In genomic region chr9:105098370-105098769, GRCh38 we compare ENCODE assay signal across 11 cellular contexts.
DNase-seq lines count a peak whose midpoint lies in the region; ATAC-seq and TF ChIP-seq lines count a peak whose summit lies in the region.
"Had no signal": no experiment of that assay in that cellular context is flagged by ENCODE, and none has a peak within 500 bp of the region (broad histone marks: within the 10 kb centered on the region; RNA-seq: fewer than 3 reads in every experiment).

No MANE protein-coding gene starts in this region.

- DNase-seq in NCI-H69 (lab: John Stamatoyannopoulos, UW) (peak; percentile 56), memory B cell (ENCODE audit: low spot score in 2 of 2) (no peak), globus pallidus (ENCODE audit: low spot score) (no peak)
- DNase-seq: BE2C; CD4-positive, alpha-beta memory T cell; DMS79; Karpas-422 had no signal

- H3K36me3 Mint-ChIP-seq in memory B cell, result no peaks in the 10 kb centered on the region
- H3K36me3 Mint-ChIP-seq: CD4-positive, alpha-beta memory T cell had no signal

- peak; percentile 55 for ATAC-seq in HG02981 (IDR thresholded peaks at IDR 0.05; ENCODE audit: unreplicated experiment)
- peak; percentile 12 for ATAC-seq in memory B cell (ENCODE audit: low read depth)
- no peak for ATAC-seq in HG02852 (IDR thresholded peaks at IDR 0.05; ENCODE audit: unreplicated experiment)
- no peak for ATAC-seq in GM18505 (IDR thresholded peaks at IDR 0.05; ENCODE audit: unreplicated experiment)
- ATAC-seq: A549 had no signal

- H3K4me1 Mint-ChIP-seq in memory B cell, result no peaks in the 10 kb centered on the region
- H3K4me1 Mint-ChIP-seq: CD4-positive, alpha-beta memory T cell had no signal

- H3K27me3 Mint-ChIP-seq in memory B cell, result no peaks in the 10 kb centered on the region

- no peaks in the 10 kb centered on the region for H3K9me3 Mint-ChIP-seq in memory B cell
- H3K9me3 Mint-ChIP-seq: CD4-positive, alpha-beta memory T cell had no signal

- H3K4me3 Mint-ChIP-seq in memory B cell, result no peak overlapping the region
- H3K4me3 Mint-ChIP-seq: CD4-positive, alpha-beta memory T cell had no signal

- no peak overlapping the region for H3K27ac Mint-ChIP-seq in memory B cell
- H3K27ac Mint-ChIP-seq: CD4-positive, alpha-beta memory T cell had no signal

- no peak for TF ChIP-seq POLR2A in GM18505 (IDR thresholded peaks at IDR 0.05; ENCODE audit: borderline replicate concordance, extremely low read depth, insufficient read depth, insufficient read length)

Comparison
In these comparisons a context has a peak if more than half of its experiments do, and no peak if none do; other contexts are left out.
1. ATAC-seq: peak in HG02981 (single experiment) and memory B cell (single experiment); none in HG02852 (single experiment) and GM18505 (single experiment).